Comparison of ENCODE assay signal across 12 cellular contexts in genomic region chr15:67547836-67548531, GRCh38. TPM values are rescaled to one million over a fixed set of nuclear protein-coding genes. Genes with fewer than 3 reads are reported as not detected.
DNase-seq lines count a peak whose midpoint lies in the region; ATAC-seq and TF ChIP-seq lines count a peak whose summit lies in the region.
"Had no signal": no experiment of that assay in that cellular context is flagged by ENCODE, and none has a peak within 500 bp of the region (broad histone marks: within the 10 kb centered on the region; RNA-seq: fewer than 3 reads in every experiment).

No MANE protein-coding gene starts in this region.

- H3K27ac ChIP-seq in IMR-90 (ENCODE audit: insufficient read depth, low read length) (peak overlapping the region; percentile 42; the same call in 1 of the 2 replicates), left lung (peak overlapping the region in 1 of 2 donors; percentile 3)
- H3K27ac ChIP-seq: SJSA1 had no signal

- H3K4me1 ChIP-seq in IMR-90 (ENCODE audit: control insufficient read depth, insufficient read depth, low read length) (peaks cover 14% of the 10 kb centered on the region), left lung (peaks cover 12 to 34% of the 10 kb centered on the region in 2 donors)

- no CpG with 5 or more reads among the region's 5 CpGs for WGBS in IMR-90 (ENCODE audit: extremely low coverage in 2 of 2, insufficient read length in 1 of 2), 2 experiments

- no peak for TF ChIP-seq RAD21 in IMR-90 (IDR thresholded peaks at IDR 0.05; ENCODE audit: low read length)

- dilution Hi-C loops in IMR-90 (cut with HindIII; ENCODE audit: low sequenced_read_pairs, unreplicated experiment) = no loop called here

- peaks cover 7% of the 10 kb centered on the region; the same call in 1 of the 2 replicates for H4K20me1 ChIP-seq in IMR-90 (ENCODE audit: insufficient read depth, low read length)

- H3K4me3 ChIP-seq in IMR-90 (ENCODE audit: insufficient read depth, low read depth, low read length) (no peak overlapping the region), cardiac fibroblast (replicated peaks in 1 of 2; ENCODE audit: low read depth in 2 of 2, low read length in 2 of 2) (no peak overlapping the region), left lung (no peak overlapping the region)
- H3K4me3 ChIP-seq: heart left ventricle, SJSA1 had no signal

- no peak overlapping the region for H2AK5ac ChIP-seq in IMR-90 (ENCODE audit: low read depth, low read length)

- H3K9ac ChIP-seq in IMR-90 (ENCODE audit: low read depth, low read length) = no peak overlapping the region

- peak overlapping the region; percentile 73 for H3K4me2 ChIP-seq in IMR-90 (ENCODE audit: low read depth, low read length)

- H2BK20ac ChIP-seq in IMR-90 (ENCODE audit: low read depth, low read length) = no peak overlapping the region

- H3K9me3 ChIP-seq in IMR-90 (ENCODE audit: control insufficient read depth, insufficient read depth, low read length) (no peaks in the 10 kb centered on the region), left lung (no peaks in the 10 kb centered on the region)
- H3K9me3 ChIP-seq: heart left ventricle, SJSA1 had no signal

- H4K91ac ChIP-seq in IMR-90 (ENCODE audit: insufficient read depth, low read depth, low read length) = no peak overlapping the region

- H3K56ac ChIP-seq in IMR-90 (ENCODE audit: extremely low read depth, insufficient read depth, low read length) = no peak overlapping the region

- DNase-seq in ACHN (peak; percentile 35), IMR-90 (peak; percentile 73), cardiac fibroblast (ENCODE audit: low read depth in 2 of 2) (peak; percentile 16 to 48), left lung (no peak)
- DNase-seq in activated CD4-positive, alpha-beta T cell treated with anti-CD3 and anti-CD28 coated beads for 4 hours = no peak
- no peak for DNase-seq in stimulated activated naive CD4-positive, alpha-beta T cell (lab: John Stamatoyannopoulos, UW)
- DNase-seq: activated naive CD4-positive, alpha-beta T cell; NCI-H526 treated with DMSO at 0.1 percent for 48 hours had no signal

- TF ChIP-seq CTCF in IMR-90 (conservative IDR thresholded peaks at IDR 0.05; ENCODE audit: low read depth, low read length) (no peak), cardiac fibroblast (IDR thresholded peaks at IDR 0.05; ENCODE audit: low read depth, low read length) (no peak), left lung (IDR thresholded peaks at IDR 0.05) (no peak)

- H2BK15ac ChIP-seq in IMR-90 (ENCODE audit: low read depth, low read length) = no peak overlapping the region

- no TSS peak for BruUV-seq in IMR-90 (replicated peaks; lab: Mats Ljungman, UMichigan)

- intact Hi-C loops in IMR-90 (cut with micrococcal nuclease) (no loop called here), left lung (cut with DNase I) (no loop called here)

- H3K4ac ChIP-seq in IMR-90 (ENCODE audit: low read depth, low read length) = no peak overlapping the region

- no peak overlapping the region for H3K23ac ChIP-seq in IMR-90 (ENCODE audit: low read depth, low read length)

- H3K36me3 ChIP-seq in IMR-90 (ENCODE audit: control insufficient read depth, insufficient read depth, low read length) (peaks cover 16% of the 10 kb centered on the region), left lung (peaks cover 0 to 26% of the 10 kb centered on the region in 2 donors)

- no peak overlapping the region for H4K5ac ChIP-seq in IMR-90 (ENCODE audit: low read depth, low read length)

- no peak overlapping the region for H3K18ac ChIP-seq in IMR-90 (ENCODE audit: low read depth, low read length)

- POLR2A ChIA-PET in IMR-90 (lab: Charles Lee; ENCODE audit: unreplicated experiment) = interaction anchor here (0.5 kb wide), 1 partner anchor 82 kb away, joined by 4 read pairs; no protein-coding TSS in a partner anchor

- no peak overlapping the region for H2BK120ac ChIP-seq in IMR-90 (ENCODE audit: low read depth, low read length)

- no peak overlapping the region for H2AK9ac ChIP-seq in IMR-90 (replicated peaks; ENCODE audit: low read depth, low read length, poor library complexity)

- H2BK5ac ChIP-seq in IMR-90 (ENCODE audit: low read depth, low read length, poor library complexity, severe bottlenecking) = no peak overlapping the region

- ATAC-seq in IMR-90 (ENCODE audit: low read depth) = peak; percentile 94
- ATAC-seq in left lung = peak; percentile 35
- no peak for ATAC-seq in HG02759 (IDR thresholded peaks at IDR 0.05; ENCODE audit: unreplicated experiment)
- no peak for ATAC-seq in GM19351 (IDR thresholded peaks at IDR 0.05; ENCODE audit: unreplicated experiment)

- peaks cover 18 to 26% of the 10 kb centered on the region in 2 experiments for H3K79me1 ChIP-seq in IMR-90 (ENCODE audit: low read depth in 1 of 2, low read length in 2 of 2)

- in situ Hi-C loops in ACHN (cut with HindIII; ENCODE audit: low pct_ligation_motif_present, low pct_unique_long_range_greater_than_20kb, low sequenced_read_pairs) (no loop called here), IMR-90 (cut with MboI; ENCODE audit: low sequenced_read_pairs) (no loop called here)

- peaks cover 3% of the 10 kb centered on the region; the same call in 1 of the 2 replicates for H3K9me1 ChIP-seq in IMR-90 (ENCODE audit: insufficient read depth, low read length)

- TF ChIP-seq POLR2A in IMR-90 (IDR thresholded peaks at IDR 0.05; ENCODE audit: low read depth, low read length) = no peak

- no peak overlapping the region for H3K14ac ChIP-seq in IMR-90 (replicated peaks; ENCODE audit: low read depth, low read length)

- CTCF ChIA-PET in IMR-90 (lab: Yijun Ruan, JAX) = no interaction called here

- H3K27me3 ChIP-seq in IMR-90 (ENCODE audit: control insufficient read depth, insufficient read depth, low read length) (no peaks in the 10 kb centered on the region), left lung (no peaks in the 10 kb centered on the region)
- H3K27me3 ChIP-seq: heart left ventricle, SJSA1 had no signal

- H2AFZ ChIP-seq in IMR-90 (replicated peaks; ENCODE audit: low read length, poor library complexity) = no peak overlapping the region

- no peak overlapping the region for H4K8ac ChIP-seq in IMR-90 (ENCODE audit: low read depth in 2 of 2, low read length in 2 of 2)

TF ChIP-seq in IMR-90, 13 proteins besides CTCF, POLR2A, EP300 and RAD21:
- TF ChIP-seq MXI1 (IDR thresholded peaks at IDR 0.05; ENCODE audit: borderline replicate concordance, low read depth, low read length) = no peak
- peak; percentile 45 for TF ChIP-seq FOS (IDR thresholded peaks at IDR 0.05; ENCODE audit: low read depth, low read length)

RNA-seq across cellular contexts. Expression of gene MAP2K5, which starts 5.5 kb away (rescaled TPM):
- 1.6 and 2.8 TPM in 2 replicates for total RNA-seq in IMR-90 (2012; rRNA removed)
- 4.6 and 6.1 TPM in 2 replicates for polyA plus RNA-seq in IMR-90 (2012; rRNA removed)
- 4.6 and 5.5 TPM in 2 replicates for polyA plus RNA-seq in IMR-90 (2012; cell fraction: cytosol; rRNA removed)
- 4.4 and 6.1 TPM in 2 replicates for polyA plus RNA-seq in IMR-90 (2012; cell fraction: nucleus; rRNA removed; ENCODE audit: low replicate concordance)
- 10 to 100 TPM; 13.5 to 17.0 TPM for total RNA-seq in left lung

RNA-seq across cellular contexts. Expression of gene C15orf61, which starts 27.1 kb away (rescaled TPM):
- total RNA-seq in IMR-90 (2012; rRNA removed) (1.4 and 1.7 TPM in 2 replicates), left lung (1 to 10 TPM; 5.8 to 6.9 TPM)
- 2.5 TPM in 2 replicates for polyA plus RNA-seq in IMR-90 (2012; rRNA removed)
- polyA plus RNA-seq in IMR-90 (2012; cell fraction: cytosol; rRNA removed) = 1.4 and 3.2 TPM in 2 replicates
- 1.8 and 1.9 TPM in 2 replicates for polyA plus RNA-seq in IMR-90 (2012; cell fraction: nucleus; rRNA removed; ENCODE audit: low replicate concordance)

Comparison
In these comparisons a context has a peak if more than half of its experiments do, and no peak if none do; other contexts are left out.
1. DNase-seq: peak in ACHN (single experiment), IMR-90 (single experiment) and cardiac fibroblast (2 of 2); none in left lung (0 of 2), activated CD4-positive, alpha-beta T cell treated with anti-CD3 and anti-CD28 coated beads for 4 hours (0 of 2) and stimulated activated naive CD4-positive, alpha-beta T cell (0 of 6).
2. ATAC-seq: peak in IMR-90 (single experiment) and left lung (single experiment); none in HG02759 (single experiment) and GM19351 (single experiment).